ENCODE assay signal across 9 cellular contexts in the genomic region with DNA sequence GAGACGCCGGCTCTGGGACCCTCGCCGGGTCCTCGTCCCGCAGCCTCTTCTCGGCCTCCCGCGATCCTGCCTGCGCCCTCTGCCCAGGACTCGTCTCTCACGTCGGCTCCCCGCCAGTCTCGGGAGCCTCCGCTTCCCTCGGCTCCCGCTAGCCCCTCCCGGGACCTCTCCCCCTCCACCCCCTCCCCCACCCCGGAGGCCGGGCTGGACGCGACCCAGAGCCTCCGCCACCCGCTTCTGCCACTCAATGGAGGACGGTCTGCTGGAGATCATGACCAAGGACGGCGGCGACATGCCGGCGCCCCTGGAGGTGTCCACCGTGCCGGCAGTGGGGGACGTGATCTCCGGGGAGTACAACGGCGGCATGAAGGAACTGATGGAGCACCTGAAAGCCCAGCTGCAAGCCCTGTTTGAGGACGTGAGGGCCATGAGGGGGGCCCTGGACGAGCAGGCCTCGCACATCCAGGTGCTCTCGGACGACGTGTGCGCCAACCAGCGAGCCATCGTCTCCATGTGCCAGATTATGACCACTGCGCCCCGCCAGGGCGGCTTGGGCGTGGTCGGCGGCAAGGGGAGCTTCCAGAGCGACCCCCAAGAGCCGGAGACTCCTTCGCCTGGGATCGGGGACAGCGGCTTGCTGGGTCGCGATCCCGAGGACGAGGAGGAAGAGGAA. TPM values are rescaled to one million over a fixed set of nuclear protein-coding genes. Genes with fewer than 3 reads are reported as not detected.
A peak's percentile ranks its signal among the peaks of the same experiment; 100 is the strongest.
DNase-seq lines count a peak whose midpoint lies in the region; FAIRE-seq and TF ChIP-seq lines count a peak whose summit lies in the region.
"Had no signal": no experiment of that assay in that cellular context is flagged by ENCODE, and none has a peak within 500 bp of the region (broad histone marks: within the 10 kb centered on the region; RNA-seq: fewer than 3 reads in every experiment).

No MANE protein-coding gene starts in this region.

- H3K9me3 Mint-ChIP-seq in neural progenitor cell: no peaks in the 10 kb centered on the region

- H3K18ac ChIP-seq in H1 (ENCODE audit: extremely low read depth, low read length): no peak overlapping the region

- no peak overlapping the region for H4K91ac ChIP-seq in H1 (replicated peaks; ENCODE audit: insufficient read length, low read length)

- no peak overlapping the region for H2BK5ac ChIP-seq in H1 (ENCODE audit: low read depth, low read length)

- no peaks in the 10 kb centered on the region for H3K79me1 ChIP-seq in H1 (ENCODE audit: low read depth, low read length)

- no peak overlapping the region for H3K27ac Mint-ChIP-seq in neural progenitor cell

- no peak overlapping the region for H3K23ac ChIP-seq in H1 (ENCODE audit: insufficient read length)

- H3K36me3 ChIP-seq in H1 (ENCODE audit: control insufficient read depth in 2 of 4, insufficient read depth in 4 of 4, low read length in 3 of 4): no peaks in the 10 kb centered on the region
- no peaks in the 10 kb centered on the region for H3K36me3 ChIP-seq in neural progenitor cell

- peak overlapping the region; percentile 91 for H4K8ac ChIP-seq in H1 (ENCODE audit: extremely low read depth, insufficient read depth, low read length)

- H3K9ac ChIP-seq in H1 (replicated peaks in 1 of 4; ENCODE audit: extremely low read depth in 1 of 4, low read depth in 3 of 4, low read length in 3 of 4) (no peak overlapping the region), neural progenitor cell (no peak overlapping the region)

- CTCF ChIA-PET in H1 (lab: Charles Lee; ENCODE audit: partially characterized antibody): interaction anchor here (1.3 to 6.5 kb wide), 5 partner anchors 13 to 434 kb away, joined by 4 to 63 read pairs (median 5); no protein-coding TSS in a partner anchor

- H3K4me2 ChIP-seq in H1 (ENCODE audit: insufficient read depth in 1 of 2, low read depth in 2 of 2, low read length in 2 of 2): peak overlapping the region; percentile 94 to 97
- H3K4me2 ChIP-seq in neural progenitor cell: peak overlapping the region; percentile 79

- no peak overlapping the region for H3K14ac ChIP-seq in H1 (ENCODE audit: insufficient read length)

- POLR2A ChIA-PET in H1 (lab: Charles Lee; ENCODE audit: partially characterized antibody): interaction anchor here (0.6 to 1.6 kb wide), 9 partner anchors 10 to 256 kb away, joined by 3 to 8 read pairs (median 3); a partner anchor contains a TSS

- H3K56ac ChIP-seq in H1 (replicated peaks; ENCODE audit: insufficient read length, low read depth, low read length): no peak overlapping the region

- no peak overlapping the region for H3K4ac ChIP-seq in H1 (replicated peaks; ENCODE audit: insufficient read length, low read depth, low read length)

- no peak for TF ChIP-seq CTCF in GM12865 (IDR thresholded peaks at IDR 0.05; ENCODE audit: insufficient read depth, low read depth, low read length, missing control alignments)
- no peak for TF ChIP-seq CTCF in H1 (IDR thresholded peaks at IDR 0.05; ENCODE audit: control extremely low read depth in 1 of 3, insufficient read depth in 1 of 3, low read depth in 1 of 3, low read length in 3 of 3)
- TF ChIP-seq CTCF in neural progenitor cell (IDR thresholded peaks at IDR 0.05): no peak

- H3K4me3 Mint-ChIP-seq in neural progenitor cell: peak overlapping the region; percentile 91

- peaks cover 6 to 20% (median 11%) of the 10 kb centered on the region in 4 experiments; a peak in 6 of 7 replicates for H3K4me1 ChIP-seq in H1 (replicated peaks in 1 of 4; ENCODE audit: control insufficient read depth in 3 of 4, insufficient read depth in 4 of 4, low read length in 3 of 4)
- peaks cover 23% of the 10 kb centered on the region for H3K4me1 ChIP-seq in neural progenitor cell

- peaks cover 14% of the 10 kb centered on the region for H3K27me3 Mint-ChIP-seq in neural progenitor cell (ENCODE audit: insufficient read depth, low read depth)

- no peak for TF ChIP-seq EP300 in H1 (IDR thresholded peaks at IDR 0.05; ENCODE audit: borderline replicate concordance in 1 of 2, low read depth in 2 of 2, low read length in 2 of 2)

- H2BK120ac ChIP-seq in H1 (replicated peaks; ENCODE audit: low read depth, low read length): no peak overlapping the region

- no peaks in the 10 kb centered on the region for H3K36me3 Mint-ChIP-seq in neural progenitor cell

- TF ChIP-seq POLR2A in H1 (IDR thresholded peaks at IDR 0.05; ENCODE audit: control extremely low read depth in 1 of 2, low read depth in 2 of 2, low read length in 2 of 2): no peak

- WGBS in H1 (ENCODE audit: extremely low coverage in 1 of 2, insufficient coverage in 1 of 2, insufficient read length in 1 of 2, insufficient replicate concordance in 2 of 2, low coverage in 1 of 2, low lambda C conversion rate in 2 of 2, missing lambda C conversion rate in 1 of 2), 2 experiments: 5% methylated on average over 26 of the region's 61 CpGs; no CpG with 5 or more reads in 1 of the 2 experiments

- H2BK12ac ChIP-seq in H1 (ENCODE audit: low read depth, low read length): peak overlapping the region; percentile 30; the same call in 1 of the 2 replicates

- H4K20me1 ChIP-seq in H1 (replicated peaks in 1 of 2; ENCODE audit: control insufficient read depth in 1 of 2, insufficient read depth in 2 of 2, low read length in 2 of 2): no peaks in the 10 kb centered on the region
- no peaks in the 10 kb centered on the region for H4K20me1 ChIP-seq in neural progenitor cell (ENCODE audit: low read depth)

- H3K27ac ChIP-seq in H1 (ENCODE audit: low read depth, low read length) (no peak overlapping the region), neural progenitor cell (no peak overlapping the region)

- DNase-seq in GM12865 (ENCODE audit: low read depth) (no peak), SK-N-DZ (ENCODE audit: low spot score) (peak; percentile 20), H1 (ENCODE audit: low read depth in 1 of 2, low spot score in 2 of 2) (peak in 1 of 2 experiments; percentile 60), neural progenitor cell (ENCODE audit: low spot score) (peak; percentile 64), DMS153 treated with DMSO at 0.1 percent for 48 hours (lab: John Stamatoyannopoulos, UW; ENCODE audit: unreplicated experiment) (no peak), 8988T (no peak), HuH-7 (ENCODE audit: low spot score) (no peak), NCI-H2029 (lab: John Stamatoyannopoulos, UW) (no peak)

- H2AFZ ChIP-seq in H1 (ENCODE audit: low read length) (peak overlapping the region; percentile 96; the same call in 1 of the 2 replicates), neural progenitor cell (replicated peaks) (peak overlapping the region; percentile 93)

- peaks cover 31% of the 10 kb centered on the region for H3K4me1 Mint-ChIP-seq in neural progenitor cell

- no peak for TF ChIP-seq RAD21 in H1 (IDR thresholded peaks at IDR 0.05 in 1 of 2, conservative IDR thresholded peaks at IDR 0.05 in 1 of 2; ENCODE audit: low read depth in 2 of 2, low read length in 2 of 2)

- FAIRE-seq in H1 (lab: Jason Lieb, UNC): no peak

- no peak overlapping the region for H2BK20ac ChIP-seq in H1 (ENCODE audit: low read length)

- no peaks in the 10 kb centered on the region; a peak in 1 of 4 replicates for H3K9me3 ChIP-seq in H1 (ENCODE audit: insufficient read depth in 2 of 2, low read depth in 1 of 2, low read length in 1 of 2)
- H3K9me3 ChIP-seq in neural progenitor cell (ENCODE audit: low read depth): no peaks in the 10 kb centered on the region

- no peak overlapping the region for H4K5ac ChIP-seq in H1 (ENCODE audit: insufficient read length, low read depth, low read length)

- H3K23me2 ChIP-seq in H1 (ENCODE audit: low read depth, low read length): peaks cover 14% of the 10 kb centered on the region; the same call in 1 of the 2 replicates

- no peaks in the 10 kb centered on the region for H3K79me2 ChIP-seq in H1 (ENCODE audit: control insufficient read depth in 1 of 2, insufficient read depth in 2 of 2, low read length in 2 of 2)
- no peaks in the 10 kb centered on the region for H3K79me2 ChIP-seq in neural progenitor cell (ENCODE audit: low read depth)

- H3K4me3 ChIP-seq in GM12865 (ENCODE audit: low read depth, low read length): peak overlapping the region; percentile 75
- H3K4me3 ChIP-seq in H1 (ENCODE audit: extremely low read depth in 1 of 4, insufficient read depth in 2 of 4, low read depth in 3 of 4, low read length in 4 of 4): peak overlapping the region; percentile 35 to 80 (median 72)
- peak overlapping the region; percentile 76 for H3K4me3 ChIP-seq in neural progenitor cell

- no peak overlapping the region for H2BK15ac ChIP-seq in H1 (ENCODE audit: low read length)

- H3K27me3 ChIP-seq in H1 (replicated peaks in 1 of 4; ENCODE audit: control insufficient read depth in 3 of 4, extremely low read depth in 1 of 4, insufficient read depth in 3 of 4, low read length in 3 of 4) (peaks cover 8 to 39% (median 25%) of the 10 kb centered on the region in 4 experiments), neural progenitor cell (peaks cover 73% of the 10 kb centered on the region)

- H3F3A ChIP-seq in neural progenitor cell (ENCODE audit: low read depth): peaks cover 30% of the 10 kb centered on the region

- no peak overlapping the region for H2AK5ac ChIP-seq in H1 (ENCODE audit: low read depth, low read length)

RNA-seq across cellular contexts. Expression of a gene that starts 0.6 kb away (rescaled TPM):
- 10.0 and 10.2 TPM in 2 replicates for polyA plus RNA-seq in SK-N-DZ (2014; cell fraction: cytosol; rRNA removed)
- 4.2 and 6.4 TPM in 2 replicates for polyA plus RNA-seq in SK-N-DZ (2014; cell fraction: nucleus; rRNA removed)
- total RNA-seq in H1 (2021; fragmentation: NEBNext Ultra II Directional; extraction: Animal tissue kit (Norgen Biotek cat#: 25700)): 2.2 and 2.5 TPM in 2 replicates
- polyA plus RNA-seq in H1 (2011; rRNA removed): 3.0 and 3.1 TPM in 2 replicates
- polyA plus RNA-seq in H1 (2011; cell fraction: cytosol; rRNA removed): 2.6 TPM
- polyA plus RNA-seq in H1 (2011; cell fraction: nucleus; rRNA removed): 1.2 TPM
- polyA plus RNA-seq in H1 (2012, experiment 1 of 2): 1.8 to 2.7 TPM (median 2.3 TPM) in 4 replicates
- 3.7 TPM for polyA plus RNA-seq in H1 (2012, experiment 2 of 2)
- polyA plus RNA-seq in H1 (2013, experiment 1 of 2): 1.4 TPM
- 1.4 TPM for polyA plus RNA-seq in H1 (2013, experiment 2 of 2)
- 1.6 and 1.7 TPM in 2 replicates for polyA minus RNA-seq in H1 (2011; rRNA and poly(A)+ RNA removed)
- 1.1 TPM for polyA minus RNA-seq in H1 (2011; cell fraction: cytosol; rRNA and poly(A)+ RNA removed)
- polyA minus RNA-seq in H1 (2011; cell fraction: nucleus; rRNA and poly(A)+ RNA removed): 1.4 TPM
- total RNA-seq in neural progenitor cell (ENCODE audit: low replicate concordance): 0.28 and 1.1 TPM in 2 replicates

RNA-seq across cellular contexts. Expression of a gene that starts 19.1 kb away (rescaled TPM):
- not detected in 2 replicates for polyA plus RNA-seq in SK-N-DZ (2014; cell fraction: cytosol; rRNA removed)
- not detected in 2 replicates for polyA plus RNA-seq in SK-N-DZ (2014; cell fraction: nucleus; rRNA removed)
- total RNA-seq in H1 (2021; fragmentation: NEBNext Ultra II Directional; extraction: Animal tissue kit (Norgen Biotek cat#: 25700)): not detected in 2 replicates
- polyA plus RNA-seq in H1 (2011; rRNA removed): not detected in 2 replicates
- polyA plus RNA-seq in H1 (2011; cell fraction: cytosol; rRNA removed): not detected
- polyA plus RNA-seq in H1 (2011; cell fraction: nucleus; rRNA removed): not detected
- 0.13 TPM in 1 of 4 replicates, not detected in the others for polyA plus RNA-seq in H1 (2012, experiment 1 of 2)
- polyA plus RNA-seq in H1 (2012, experiment 2 of 2): not detected
- polyA plus RNA-seq in H1 (2013, experiment 1 of 2): not detected
- not detected for polyA plus RNA-seq in H1 (2013, experiment 2 of 2)
- polyA minus RNA-seq in H1 (2011; rRNA and poly(A)+ RNA removed): not detected in 2 replicates
- not detected for polyA minus RNA-seq in H1 (2011; cell fraction: cytosol; rRNA and poly(A)+ RNA removed)
- not detected for polyA minus RNA-seq in H1 (2011; cell fraction: nucleus; rRNA and poly(A)+ RNA removed)
- not detected in 2 replicates for total RNA-seq in neural progenitor cell (ENCODE audit: low replicate concordance)
- total RNA-seq: M059J had no signal

RNA-seq across cellular contexts. Expression of a gene that starts 26.7 kb away (rescaled TPM):
- 21.9 and 25.8 TPM in 2 replicates for polyA plus RNA-seq in SK-N-DZ (2014; cell fraction: cytosol; rRNA removed)
- polyA plus RNA-seq in SK-N-DZ (2014; cell fraction: nucleus; rRNA removed): 9.7 and 22.2 TPM in 2 replicates
- 8.1 and 8.3 TPM in 2 replicates for total RNA-seq in H1 (2021; fragmentation: NEBNext Ultra II Directional; extraction: Animal tissue kit (Norgen Biotek cat#: 25700))
- 3.8 and 4.2 TPM in 2 replicates for polyA plus RNA-seq in H1 (2011; rRNA removed)
- polyA plus RNA-seq in H1 (2011; cell fraction: cytosol; rRNA removed): 7.7 TPM
- 5.0 TPM for polyA plus RNA-seq in H1 (2011; cell fraction: nucleus; rRNA removed)
- 7.5 to 10.4 TPM (median 8.3 TPM) in 4 replicates for polyA plus RNA-seq in H1 (2012, experiment 1 of 2)
- polyA plus RNA-seq in H1 (2012, experiment 2 of 2): 5.9 TPM
- polyA plus RNA-seq in H1 (2013, experiment 1 of 2): 4.8 TPM
- 4.6 TPM for polyA plus RNA-seq in H1 (2013, experiment 2 of 2)
- polyA minus RNA-seq in H1 (2011; rRNA and poly(A)+ RNA removed): 12.5 and 15.9 TPM in 2 replicates
- 3.4 TPM for polyA minus RNA-seq in H1 (2011; cell fraction: cytosol; rRNA and poly(A)+ RNA removed)
- 7.7 TPM for polyA minus RNA-seq in H1 (2011; cell fraction: nucleus; rRNA and poly(A)+ RNA removed)
- total RNA-seq in neural progenitor cell (ENCODE audit: low replicate concordance): 4.2 and 5.9 TPM in 2 replicates

Comparison
In these comparisons a context has a peak if more than half of its experiments do, and no peak if none do; other contexts are left out.
1. DNase-seq: peak in SK-N-DZ (single experiment) and neural progenitor cell (single experiment); none in GM12865 (single experiment), DMS153 treated with DMSO at 0.1 percent for 48 hours (single experiment), 8988T (single experiment), HuH-7 (single experiment) and NCI-H2029 (single experiment).
2. Peak in every context shown above with its lines, with median percentiles within 50 percentile points of each other: H3K4me3 ChIP-seq.